10 cellular contexts compared by ENCODE assay signal in the genomic region with DNA sequence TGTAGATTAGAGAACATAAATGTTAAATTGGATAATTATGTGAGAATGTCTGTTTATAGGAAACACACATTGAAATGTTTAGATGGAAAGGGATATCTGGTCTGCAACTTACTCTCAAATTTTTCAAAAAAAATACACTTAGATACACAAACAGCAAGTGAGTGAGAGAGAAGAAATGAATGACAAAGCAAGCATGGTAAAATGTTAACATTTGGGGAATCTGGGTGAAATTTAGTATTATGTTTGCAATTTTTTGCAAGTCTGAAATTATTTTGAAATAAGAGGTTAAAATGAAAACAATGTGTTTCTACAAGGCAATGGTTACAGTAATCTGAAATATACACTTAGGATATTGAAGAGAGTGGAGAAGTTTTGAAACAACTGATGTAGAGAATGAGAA.
"Had no signal": no experiment of that assay in that cellular context is flagged by ENCODE, and none has a peak within 500 bp of the region (broad histone marks: within the 10 kb centered on the region; RNA-seq: fewer than 3 reads in every experiment).

No MANE protein-coding gene starts in this region.

- H3K4me1 ChIP-seq: HAP-1 had no signal

- H3K9ac ChIP-seq: GM23248 had no signal

- H3K4me3 ChIP-seq: GM23248, HAP-1, K562 had no signal

- ATAC-seq: HCT116, HepG2, K562 had no signal

- DNase-seq: GM23248, GOT3, H7, HFFc6, KG1 had no signal

- H3K4me3 Mint-ChIP-seq: HFFc6 had no signal

- H3K36me3 ChIP-seq: HAP-1 had no signal

- H3K9me3 Mint-ChIP-seq: HFFc6 had no signal

- H3K27ac ChIP-seq: GM23248, HL-60 had no signal

- H3K27ac Mint-ChIP-seq: HFFc6 had no signal

- H3K9me3 ChIP-seq: HAP-1 had no signal
